1 cellular context compared by ENCODE assay signal in the genomic region with DNA sequence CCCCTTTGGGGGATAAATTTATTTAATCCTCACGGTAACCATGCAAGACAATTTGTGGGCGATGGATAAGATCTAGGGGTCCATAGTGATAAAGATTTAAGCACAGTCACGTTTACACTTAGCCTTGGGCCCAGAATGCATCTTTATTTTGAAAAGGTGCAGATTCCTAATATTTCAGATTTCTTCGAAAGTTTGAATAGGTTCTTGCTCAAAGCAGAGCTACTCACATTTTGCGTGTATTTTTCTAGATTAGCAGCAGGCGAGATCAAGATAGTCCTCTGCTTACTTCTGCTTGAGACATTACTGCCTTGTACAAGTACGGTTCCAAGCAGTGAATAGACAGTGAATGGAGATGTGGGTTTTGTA.
TF ChIP-seq lines count a peak whose summit lies in the region.

No MANE protein-coding gene starts in this region.

TF ChIP-seq in HCT116, 20 proteins besides CTCF, POLR2A, EP300 and RAD21 (continued from another document):
- no peak for TF ChIP-seq SRF (IDR thresholded peaks at IDR 0.05; ENCODE audit: low read depth)
